In the genomic region with DNA sequence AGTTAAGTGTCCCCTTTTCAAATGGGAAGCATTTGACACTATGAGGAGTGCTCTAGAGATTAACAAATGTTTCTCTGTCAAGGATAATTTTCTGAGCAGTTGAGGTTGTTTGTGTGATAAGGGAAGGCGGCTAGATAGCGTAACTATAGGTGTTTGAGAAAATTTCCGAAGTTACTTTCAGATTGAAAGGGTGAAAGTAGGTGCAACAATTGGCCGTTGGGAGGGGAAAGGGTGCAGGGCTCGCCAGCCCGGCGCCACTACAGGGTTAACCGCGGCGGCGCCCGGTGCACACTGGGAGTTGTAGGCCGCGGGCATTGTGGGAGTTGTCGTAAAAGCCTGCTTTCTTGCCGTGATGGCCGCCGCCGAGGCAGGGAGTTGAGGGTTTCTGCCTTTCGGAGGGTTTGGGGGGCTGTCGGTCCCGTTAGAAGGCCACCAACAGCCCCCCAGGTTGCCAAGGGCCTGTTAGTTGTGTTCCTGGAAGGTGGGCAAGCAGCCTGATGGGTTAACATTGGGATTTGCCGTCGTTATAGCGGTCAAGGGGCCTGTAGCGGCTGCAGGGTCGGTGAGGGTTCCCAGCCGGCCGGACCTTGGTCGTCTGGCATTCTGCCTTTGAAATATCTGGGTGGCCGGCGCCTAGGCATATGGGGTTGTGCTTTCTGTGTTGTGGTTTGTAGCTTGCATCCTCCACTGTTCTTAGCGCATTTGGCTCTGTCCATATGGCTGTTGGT, we compare ENCODE assay signal across 1 cellular context.
TF ChIP-seq lines count a peak whose summit lies in the region.

No MANE protein-coding gene starts in this region.

TF ChIP-seq in K562, 482 proteins besides CTCF, POLR2A, EP300 and RAD21 (continued from another document and continues in another):
- TF ChIP-seq, protein P1, sequence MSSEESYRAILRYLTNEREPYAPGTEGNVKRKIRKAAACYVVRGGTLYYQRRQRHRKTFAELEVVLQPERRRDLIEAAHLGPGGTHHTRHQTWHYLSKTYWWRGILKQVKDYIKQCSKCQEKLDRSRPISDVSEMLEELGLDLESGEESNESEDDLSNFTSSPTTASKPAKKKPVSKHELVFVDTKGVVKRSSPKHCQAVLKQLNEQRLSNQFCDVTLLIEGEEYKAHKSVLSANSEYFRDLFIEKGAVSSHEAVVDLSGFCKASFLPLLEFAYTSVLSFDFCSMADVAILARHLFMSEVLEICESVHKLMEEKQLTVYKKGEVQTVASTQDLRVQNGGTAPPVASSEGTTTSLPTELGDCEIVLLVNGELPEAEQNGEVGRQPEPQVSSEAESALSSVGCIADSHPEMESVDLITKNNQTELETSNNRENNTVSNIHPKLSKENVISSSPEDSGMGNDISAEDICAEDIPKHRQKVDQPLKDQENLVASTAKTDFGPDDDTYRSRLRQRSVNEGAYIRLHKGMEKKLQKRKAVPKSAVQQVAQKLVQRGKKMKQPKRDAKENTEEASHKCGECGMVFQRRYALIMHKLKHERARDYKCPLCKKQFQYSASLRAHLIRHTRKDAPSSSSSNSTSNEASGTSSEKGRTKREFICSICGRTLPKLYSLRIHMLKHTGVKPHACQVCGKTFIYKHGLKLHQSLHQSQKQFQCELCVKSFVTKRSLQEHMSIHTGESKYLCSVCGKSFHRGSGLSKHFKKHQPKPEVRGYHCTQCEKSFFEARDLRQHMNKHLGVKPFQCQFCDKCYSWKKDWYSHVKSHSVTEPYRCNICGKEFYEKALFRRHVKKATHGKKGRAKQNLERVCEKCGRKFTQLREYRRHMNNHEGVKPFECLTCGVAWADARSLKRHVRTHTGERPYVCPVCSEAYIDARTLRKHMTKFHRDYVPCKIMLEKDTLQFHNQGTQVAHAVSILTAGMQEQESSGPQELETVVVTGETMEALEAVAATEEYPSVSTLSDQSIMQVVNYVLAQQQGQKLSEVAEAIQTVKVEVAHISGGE (CRISPR knock-in tag; IDR thresholded peaks at IDR 0.05): peak in 1 of 3 experiments; percentile 61; a peak in 1 of 6 replicates
- peak; percentile 90 for TF ChIP-seq PHF8 (IDR thresholded peaks at IDR 0.05; ENCODE audit: borderline replicate concordance, low read length)
- TF ChIP-seq CHD2 (IDR thresholded peaks at IDR 0.05; ENCODE audit: low read depth, low read length): 0 out of 2 replicates have a peak, but pooled peaks have one; percentile 18
- TF ChIP-seq NFATC3 (IDR thresholded peaks at IDR 0.05): peak; percentile 79; the same call in 1 of the 2 replicates
- TF ChIP-seq NR2C2 (CRISPR knock-in tag; IDR thresholded peaks at IDR 0.05): peak; percentile 70; the same call in 1 of the 2 replicates
- TF ChIP-seq NR2C2 (tag; IDR thresholded peaks at IDR 0.05): peak; percentile 83
- no peak for TF ChIP-seq HDAC3 (IDR thresholded peaks at IDR 0.05; ENCODE audit: borderline replicate concordance, partially characterized antibody)
- peak; percentile 94 for TF ChIP-seq TAF7 (tag; IDR thresholded peaks at IDR 0.05)
- TF ChIP-seq POLR2AphosphoS5 (IDR thresholded peaks at IDR 0.05; ENCODE audit: control insufficient read depth, insufficient read depth, low read depth, low read length): peak; percentile 79
- peak; percentile 81; the same call in 1 of the 2 replicates for TF ChIP-seq XRCC5 (IDR thresholded peaks at IDR 0.05; ENCODE audit: low read depth, low read length)
- TF ChIP-seq DIDO1 (tag; IDR thresholded peaks at IDR 0.05; ENCODE audit: low read depth): peak; percentile 99
- 0 out of 2 replicates have a peak, but pooled peaks have one; percentile 49 for TF ChIP-seq CREB3 (tag; conservative IDR thresholded peaks at IDR 0.05; ENCODE audit: low read depth)
- 0 out of 2 replicates have a peak, but pooled peaks have one; percentile 59 for TF ChIP-seq GATAD2B (IDR thresholded peaks at IDR 0.05; ENCODE audit: borderline replicate concordance)
- TF ChIP-seq KLF6 (CRISPR knock-in tag; IDR thresholded peaks at IDR 0.05; ENCODE audit: borderline replicate concordance): peak; percentile 55; the same call in 1 of the 2 replicates
- TF ChIP-seq YY1 (IDR thresholded peaks at IDR 0.05; ENCODE audit: borderline replicate concordance in 1 of 3, control insufficient read depth in 1 of 3, extremely low read depth in 1 of 3, insufficient read depth in 3 of 3, insufficient read length in 1 of 3, insufficient replicate concordance in 2 of 3, low read depth in 1 of 3, low read length in 2 of 3): peak; percentile 78 to 96 (median 96)
- 0 out of 2 replicates have a peak, but pooled peaks have one; percentile 35 for TF ChIP-seq E2F4 (CRISPR knock-in tag; IDR thresholded peaks at IDR 0.05; ENCODE audit: low read depth)
- peak; percentile 77 for TF ChIP-seq TAF9B (IDR thresholded peaks at IDR 0.05; ENCODE audit: partially characterized antibody)
- peak in 1 of 2 experiments; percentile 76; a peak in 1 of 4 replicates for TF ChIP-seq MLLT1 (IDR thresholded peaks at IDR 0.05)
- TF ChIP-seq MTA2 (IDR thresholded peaks at IDR 0.05; ENCODE audit: low read depth): peak; percentile 21; the same call in 1 of the 2 replicates
- TF ChIP-seq NRF1 (conservative IDR thresholded peaks at IDR 0.05 in 1 of 2, IDR thresholded peaks at IDR 0.05 in 1 of 2): peak in 1 of 2 experiments; percentile 45; a peak in 1 of 4 replicates
- peak; percentile 9 for TF ChIP-seq HNRNPLL (IDR thresholded peaks at IDR 0.05; ENCODE audit: low read depth, low read length, poor library complexity, severe bottlenecking)
- TF ChIP-seq GATAD2A (IDR thresholded peaks at IDR 0.05): peak; percentile 21; the same call in 1 of the 2 replicates
- peak; percentile 62 for TF ChIP-seq CCNT2 (IDR thresholded peaks at IDR 0.05; ENCODE audit: borderline replicate concordance, extremely low read depth, insufficient read length, low read depth, low read length)
- TF ChIP-seq ZNF561 (CRISPR knock-in tag; conservative IDR thresholded peaks at IDR 0.05): no peak
- TF ChIP-seq EHMT2 (IDR thresholded peaks at IDR 0.05): 0 out of 2 replicates have a peak, but pooled peaks have one; percentile 64
- TF ChIP-seq FOXK2 (conservative IDR thresholded peaks at IDR 0.05 in 1 of 2, IDR thresholded peaks at IDR 0.05 in 1 of 2; ENCODE audit: low read depth in 2 of 2): peak in 1 of 2 experiments; percentile 18; a peak in 1 of 4 replicates
- peak; percentile 53; the same call in 1 of the 2 replicates for TF ChIP-seq JUND (IDR thresholded peaks at IDR 0.05; ENCODE audit: borderline replicate concordance, low read depth, low read length)
- no peak for TF ChIP-seq JUND (tag; IDR thresholded peaks at IDR 0.05; ENCODE audit: borderline replicate concordance, low read depth, low read length)
- no peak for TF ChIP-seq ZNF408 (CRISPR knock-in tag; IDR thresholded peaks at IDR 0.05; ENCODE audit: low read depth)
- no peak for TF ChIP-seq PTRF (tag; IDR thresholded peaks at IDR 0.05)
- peak; percentile 78 for TF ChIP-seq GTF2E2 (tag; IDR thresholded peaks at IDR 0.05)
- TF ChIP-seq TBP (optimal IDR thresholded peaks at IDR 0.05; ENCODE audit: low read depth, low read length): peak; percentile 81
- peak in 1 of 2 experiments; percentile 41; a peak in 1 of 4 replicates for TF ChIP-seq RCOR1 (IDR thresholded peaks at IDR 0.05; ENCODE audit: borderline replicate concordance in 1 of 2, low read depth in 2 of 2, low read length in 2 of 2)
- TF ChIP-seq SREBF2 (CRISPR knock-in tag; IDR thresholded peaks at IDR 0.05): no peak
- no peak for TF ChIP-seq ZSCAN32 (CRISPR knock-in tag; IDR thresholded peaks at IDR 0.05)
- peak; percentile 67; the same call in 1 of the 2 replicates for TF ChIP-seq ZEB2 (IDR thresholded peaks at IDR 0.05)
- TF ChIP-seq ZNF197 (CRISPR knock-in tag; IDR thresholded peaks at IDR 0.05; ENCODE audit: low read depth): peak; percentile 75; the same call in 1 of the 2 replicates
- TF ChIP-seq FOXM1 (IDR thresholded peaks at IDR 0.05; ENCODE audit: low read depth): peak; percentile 84
- no peak for TF ChIP-seq FOXM1 (CRISPR knock-in tag; IDR thresholded peaks at IDR 0.05; ENCODE audit: low read depth)
- peak; percentile 92; the same call in 1 of the 2 replicates for TF ChIP-seq ZNF76 (CRISPR knock-in tag; IDR thresholded peaks at IDR 0.05; ENCODE audit: borderline replicate concordance)
- TF ChIP-seq L3MBTL2 (IDR thresholded peaks at IDR 0.05): peak; percentile 67
- peak; percentile 87 for TF ChIP-seq RBFOX2 (IDR thresholded peaks at IDR 0.05; ENCODE audit: low read depth, low read length)
- TF ChIP-seq ZNF77 (CRISPR knock-in tag; IDR thresholded peaks at IDR 0.05): no peak
- peak; percentile 23; the same call in 1 of the 2 replicates for TF ChIP-seq HDAC2 (IDR thresholded peaks at IDR 0.05)
- TF ChIP-seq SMARCB1 (IDR thresholded peaks at IDR 0.05; ENCODE audit: insufficient read length, low read depth): no peak
- TF ChIP-seq MEIS2 (IDR thresholded peaks at IDR 0.05; ENCODE audit: partially characterized antibody): peak; percentile 43
- TF ChIP-seq, protein P2, sequence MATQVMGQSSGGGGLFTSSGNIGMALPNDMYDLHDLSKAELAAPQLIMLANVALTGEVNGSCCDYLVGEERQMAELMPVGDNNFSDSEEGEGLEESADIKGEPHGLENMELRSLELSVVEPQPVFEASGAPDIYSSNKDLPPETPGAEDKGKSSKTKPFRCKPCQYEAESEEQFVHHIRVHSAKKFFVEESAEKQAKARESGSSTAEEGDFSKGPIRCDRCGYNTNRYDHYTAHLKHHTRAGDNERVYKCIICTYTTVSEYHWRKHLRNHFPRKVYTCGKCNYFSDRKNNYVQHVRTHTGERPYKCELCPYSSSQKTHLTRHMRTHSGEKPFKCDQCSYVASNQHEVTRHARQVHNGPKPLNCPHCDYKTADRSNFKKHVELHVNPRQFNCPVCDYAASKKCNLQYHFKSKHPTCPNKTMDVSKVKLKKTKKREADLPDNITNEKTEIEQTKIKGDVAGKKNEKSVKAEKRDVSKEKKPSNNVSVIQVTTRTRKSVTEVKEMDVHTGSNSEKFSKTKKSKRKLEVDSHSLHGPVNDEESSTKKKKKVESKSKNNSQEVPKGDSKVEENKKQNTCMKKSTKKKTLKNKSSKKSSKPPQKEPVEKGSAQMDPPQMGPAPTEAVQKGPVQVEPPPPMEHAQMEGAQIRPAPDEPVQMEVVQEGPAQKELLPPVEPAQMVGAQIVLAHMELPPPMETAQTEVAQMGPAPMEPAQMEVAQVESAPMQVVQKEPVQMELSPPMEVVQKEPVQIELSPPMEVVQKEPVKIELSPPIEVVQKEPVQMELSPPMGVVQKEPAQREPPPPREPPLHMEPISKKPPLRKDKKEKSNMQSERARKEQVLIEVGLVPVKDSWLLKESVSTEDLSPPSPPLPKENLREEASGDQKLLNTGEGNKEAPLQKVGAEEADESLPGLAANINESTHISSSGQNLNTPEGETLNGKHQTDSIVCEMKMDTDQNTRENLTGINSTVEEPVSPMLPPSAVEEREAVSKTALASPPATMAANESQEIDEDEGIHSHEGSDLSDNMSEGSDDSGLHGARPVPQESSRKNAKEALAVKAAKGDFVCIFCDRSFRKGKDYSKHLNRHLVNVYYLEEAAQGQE (CRISPR knock-in tag; IDR thresholded peaks at IDR 0.05; ENCODE audit: low read depth): 0 out of 2 replicates have a peak, but pooled peaks have one; percentile 55
- TF ChIP-seq HMGN3 (IDR thresholded peaks at IDR 0.05; ENCODE audit: borderline replicate concordance, extremely low read depth, insufficient read length, low read depth, low read length): peak; percentile 78
- no peak for TF ChIP-seq NONO (IDR thresholded peaks at IDR 0.05; ENCODE audit: low read depth in 2 of 2, low read length in 1 of 2)
- TF ChIP-seq ASH1L (IDR thresholded peaks at IDR 0.05; ENCODE audit: borderline replicate concordance, low read depth, partially characterized antibody): peak; percentile 3
- peak; percentile 55 for TF ChIP-seq NEUROD1 (IDR thresholded peaks at IDR 0.05; ENCODE audit: borderline replicate concordance, low read depth, low read length, partially characterized antibody)
- peak; percentile 86 for TF ChIP-seq POLR2G (IDR thresholded peaks at IDR 0.05; ENCODE audit: low read depth, low read length)
